In genomic region chr3:12218161-12218560, GRCh38 we compare ENCODE assay signal across 22 cellular contexts. TPM values are rescaled to one million over a fixed set of nuclear protein-coding genes. Genes with fewer than 3 reads are reported as not detected.
"Had no signal": no experiment of that assay in that cellular context is flagged by ENCODE, and none has a peak within 500 bp of the region (broad histone marks: within the 10 kb centered on the region; RNA-seq: fewer than 3 reads in every experiment).

No MANE protein-coding gene starts in this region.

- H3K4me3 ChIP-seq: colonic mucosa, dorsolateral prefrontal cortex, esophagus muscularis mucosa, gastrocnemius medialis, heart right ventricle, left lung, lower lobe of right lung, mucosa of descending colon had no signal

- DNase-seq: colonic mucosa; cortex of kidney; dorsolateral prefrontal cortex; effector CD4-positive, alpha-beta T cell; effector memory CD4-positive, alpha-beta T cell; foreskin fibroblast; foreskin melanocyte; gastrocnemius medialis; glutamatergic neuron; head of caudate nucleus; heart right ventricle; hippocampal formation; left cardiac atrium; left lung; left ventricle myocardium superior; lower lobe of right lung; mesenchymal stem cell; mucosa of descending colon; naive B cell; naive thymus-derived CD8-positive, alpha-beta T cell had no signal

- ATAC-seq: gastrocnemius medialis; heart right ventricle; left cardiac atrium; left lung; left ventricle myocardium superior; lower lobe of right lung; mucosa of descending colon; naive thymus-derived CD8-positive, alpha-beta T cell had no signal

RNA-seq across cellular contexts. Expression of gene TIMP4, which starts 59.4 kb away (rescaled TPM):
- total RNA-seq: glomerular endothelial cell; naive thymus-derived CD8-positive, alpha-beta T cell had no signal
